In genomic region chr10:9634466-9634865, GRCh38 we compare ENCODE assay signal across 25 cellular contexts.
DNase-seq lines count a peak whose midpoint lies in the region; ATAC-seq and TF ChIP-seq lines count a peak whose summit lies in the region.
"Had no signal": no experiment of that assay in that cellular context is flagged by ENCODE, and none has a peak within 500 bp of the region (broad histone marks: within the 10 kb centered on the region; RNA-seq: fewer than 3 reads in every experiment).

No MANE protein-coding gene starts in this region.

- CTCF ChIA-PET in RWPE1 (lab: Yijun Ruan, JAX): interaction anchor here (0.6 kb wide), 1 partner anchor 23 kb away, joined by 3 read pairs; no protein-coding TSS in a partner anchor

- 70 to 73% methylated on average over 3 of the region's 3 CpGs for WGBS in tibial nerve, 2 donors

- no peak for TF ChIP-seq POLR2A in tibial nerve (IDR thresholded peaks at IDR 0.05)

- TF ChIP-seq CTCF in RWPE1 (conservative IDR thresholded peaks at IDR 0.05; ENCODE audit: low read depth) (no peak), fibroblast of mammary gland (conservative IDR thresholded peaks at IDR 0.05; ENCODE audit: control insufficient read depth, insufficient read depth, low read depth, low read length) (no peak), tibial nerve (IDR thresholded peaks at IDR 0.05) (no peak), lower lobe of right lung (IDR thresholded peaks at IDR 0.05) (no peak)

- no peak for ATAC-seq in lower lobe of right lung
- ATAC-seq: CD8-positive, alpha-beta T cell; effector memory CD8-positive, alpha-beta T cell; heart left ventricle; naive thymus-derived CD8-positive, alpha-beta T cell; pancreas; stimulated activated naive CD8-positive, alpha-beta T cell treated with anti-CD3 and anti-CD28 coated beads, Interleukin-15, Interleukin-2, amounts not matched to agents 100 U/mL and 50 U/mL, for 24 hours; WTC11 had no signal

- no peak overlapping the region for H3K27ac ChIP-seq in RWPE1
- H3K27ac ChIP-seq in tibial nerve: no peak overlapping the region
- no peak overlapping the region for H3K27ac ChIP-seq in lower lobe of right lung
- H3K27ac ChIP-seq: esophagus squamous epithelium, heart left ventricle, pancreas, tibial artery had no signal

- intact Hi-C loops in posterior cingulate gyrus (cut with DNase I): no loop called here
- intact Hi-C loops in lower lobe of right lung (cut with DNase I): no loop called here

- H3K27me3 ChIP-seq in tibial nerve (no peaks in the 10 kb centered on the region), lower lobe of right lung (ENCODE audit: low read depth) (no peaks in the 10 kb centered on the region)
- H3K27me3 ChIP-seq: esophagus squamous epithelium, heart left ventricle, pancreas, tibial artery had no signal

- H3K4me3 ChIP-seq in fibroblast of mammary gland (ENCODE audit: control insufficient read depth, low read depth, low read length) (no peak overlapping the region), tibial nerve (no peak overlapping the region), lower lobe of right lung (no peak overlapping the region)
- H3K4me3 ChIP-seq: esophagus squamous epithelium, heart left ventricle, pancreas, tibial artery had no signal

- DNase-seq in EH (ENCODE audit: low read depth) (peak; percentile 77), RWPE1 (ENCODE audit: low spot score) (peak; percentile 3), fibroblast of mammary gland (ENCODE audit: low read depth) (peak; percentile 84), renal cortical epithelial cell (ENCODE audit: low read depth) (peak; percentile 8), tibial nerve (ENCODE audit: low spot score in 2 of 2) (no peak), posterior cingulate gyrus (no peak), lower lobe of right lung (no peak)
- no peak for DNase-seq in activated CD4-positive, alpha-beta T cell treated with anti-CD3 and anti-CD28 coated beads, Interleukin-2, amount 50 U/mL, for 48 hours
- DNase-seq: activated CD4-positive, alpha-beta memory T cell treated with anti-CD3 and anti-CD28 coated beads, Interleukin-2, amount 10 ng/mL, durations not matched to agents 7 days and 5 days; activated naive CD4-positive, alpha-beta T cell treated with anti-CD3 and anti-CD28 coated beads for 36 hours; activated T-cell treated with anti-CD3 and anti-CD28 coated beads, Interleukin-2, amount 50 U/mL, for 24 hours; CD8-positive, alpha-beta T cell; effector memory CD8-positive, alpha-beta T cell; esophagus squamous epithelium; heart left ventricle; naive thymus-derived CD8-positive, alpha-beta T cell; NCI-H1417; NCI-H526 treated with DMSO at 0.1 percent for 48 hours; pancreas; RPMI8226; stimulated activated CD4-positive, alpha-beta T cell treated with anti-CD3 and anti-CD28 coated beads, Interleukin-4, amount 100 ng/mL, for 1 hour; stimulated activated naive CD8-positive, alpha-beta T cell treated with anti-CD3 and anti-CD28 coated beads, Interleukin-15, Interleukin-2, amounts not matched to agents 100 U/mL and 50 U/mL, for 24 hours; T-helper 9 cell; tibial artery had no signal

- no peaks in the 10 kb centered on the region for H3K36me3 ChIP-seq in tibial nerve
- no peaks in the 10 kb centered on the region for H3K36me3 ChIP-seq in lower lobe of right lung
- H3K36me3 ChIP-seq: esophagus squamous epithelium, heart left ventricle, pancreas, tibial artery had no signal

- H3K9me3 ChIP-seq in tibial nerve (peaks cover 0 to 5% (median 0%) of the 10 kb centered on the region in 4 donors), lower lobe of right lung (no peaks in the 10 kb centered on the region)
- H3K9me3 ChIP-seq: esophagus squamous epithelium, heart left ventricle, pancreas, tibial artery had no signal

- no peak for TF ChIP-seq EP300 in tibial nerve (IDR thresholded peaks at IDR 0.05)

- POLR2A ChIA-PET in RWPE1 (lab: Yijun Ruan, JAX; ENCODE audit: low non-redundant PET): no interaction called here

- H3K4me1 ChIP-seq in tibial nerve: no peaks in the 10 kb centered on the region
- no peaks in the 10 kb centered on the region for H3K4me1 ChIP-seq in lower lobe of right lung
- H3K4me1 ChIP-seq: esophagus squamous epithelium, heart left ventricle, pancreas, tibial artery had no signal

Comparison
In these comparisons a context has a peak if more than half of its experiments do, and no peak if none do; other contexts are left out.
1. DNase-seq: peak in EH (single experiment), RWPE1 (single experiment), fibroblast of mammary gland (single experiment) and renal cortical epithelial cell (single experiment); none in activated CD4-positive, alpha-beta T cell treated with anti-CD3 and anti-CD28 coated beads, Interleukin-2, amount 50 U/mL, for 48 hours (0 of 2), tibial nerve (0 of 2), posterior cingulate gyrus (0 of 10) and lower lobe of right lung (single experiment).